ENCODE assay signal across 10 cellular contexts in genomic region chr20:884983-885952, GRCh38. TPM values are rescaled to one million over a fixed set of nuclear protein-coding genes. Genes with fewer than 3 reads are reported as not detected.
DNase-seq lines count a peak whose midpoint lies in the region; ATAC-seq and TF ChIP-seq lines count a peak whose summit lies in the region.
"Had no signal": no experiment of that assay in that cellular context is flagged by ENCODE, and none has a peak within 500 bp of the region (broad histone marks: within the 10 kb centered on the region; RNA-seq: fewer than 3 reads in every experiment).

No MANE protein-coding gene starts in this region.

- WGBS in iPS DF 6.9 (ENCODE audit: insufficient coverage, insufficient read length): no CpG with 5 or more reads among the region's 41 CpGs
- 11 to 16% methylated on average over 37 to 41 of the region's 41 CpGs for WGBS in testis, 2 donors

- H3K4me1 ChIP-seq in iPS DF 6.9 (ENCODE audit: control insufficient read depth, insufficient read depth, low read length) (no peaks in the 10 kb centered on the region), testis (peaks cover 13% of the 10 kb centered on the region)

- H3K36me3 Mint-ChIP-seq in activated CD4-positive, alpha-beta memory T cell treated with anti-CD3 and anti-CD28 coated beads for 36 hours: no peaks in the 10 kb centered on the region
- H3K36me3 Mint-ChIP-seq in activated CD4-positive, alpha-beta memory T cell treated with anti-CD3 and anti-CD28 coated beads, Interleukin-2, amount 10 ng/mL, durations not matched to agents 7 days and 5 days (ENCODE audit: low read depth): no peaks in the 10 kb centered on the region
- H3K36me3 Mint-ChIP-seq: CD4-positive, CD25-positive, alpha-beta regulatory T cell had no signal

- H3K4me3 ChIP-seq in iPS DF 6.9 (ENCODE audit: low read length) (no peak overlapping the region), testis (peak overlapping the region in 1 of 2 donors; percentile 23)

- TF ChIP-seq POLR2A in testis (IDR thresholded peaks at IDR 0.05): no peak

- H3K9me3 ChIP-seq in iPS DF 6.9 (ENCODE audit: control insufficient read depth, insufficient read depth, low read length) (no peaks in the 10 kb centered on the region), testis (no peaks in the 10 kb centered on the region)

- H3K27ac ChIP-seq in iPS DF 6.9 (ENCODE audit: low read length): no peak overlapping the region
- H3K27ac ChIP-seq in testis: no peak overlapping the region

- no peaks in the 10 kb centered on the region for H3K9me3 Mint-ChIP-seq in activated CD4-positive, alpha-beta memory T cell treated with anti-CD3 and anti-CD28 coated beads for 36 hours
- H3K9me3 Mint-ChIP-seq in activated CD4-positive, alpha-beta memory T cell treated with anti-CD3 and anti-CD28 coated beads, Interleukin-2, amount 10 ng/mL, durations not matched to agents 7 days and 5 days: no peaks in the 10 kb centered on the region

- peak; percentile 11 for DNase-seq in activated CD4-positive, alpha-beta memory T cell treated with anti-CD3 and anti-CD28 coated beads for 36 hours
- no peak for DNase-seq in activated CD4-positive, alpha-beta memory T cell treated with anti-CD3 and anti-CD28 coated beads, Interleukin-2, amount 10 ng/mL, durations not matched to agents 7 days and 5 days
- DNase-seq in astrocyte of the hippocampus (ENCODE audit: low read depth, low spot score): peak; percentile 65
- DNase-seq in iPS DF 6.9 (ENCODE audit: low read depth, low spot score): peak; percentile 77
- DNase-seq in testis: peak; percentile 83
- DNase-seq in NCI-H2196 treated with DMSO at 0.1 percent for 48 hours (lab: John Stamatoyannopoulos, UW; ENCODE audit: unreplicated experiment): no peak

- H3K27me3 Mint-ChIP-seq in activated CD4-positive, alpha-beta memory T cell treated with anti-CD3 and anti-CD28 coated beads for 36 hours: peaks cover 6% of the 10 kb centered on the region
- H3K27me3 Mint-ChIP-seq in activated CD4-positive, alpha-beta memory T cell treated with anti-CD3 and anti-CD28 coated beads, Interleukin-2, amount 10 ng/mL, durations not matched to agents 7 days and 5 days: peaks cover 14% of the 10 kb centered on the region

- peak in 1 of 3 experiments; percentile 22 for TF ChIP-seq CTCF in testis (IDR thresholded peaks at IDR 0.05)

- intact Hi-C loops in activated CD4-positive, alpha-beta memory T cell treated with anti-CD3 and anti-CD28 coated beads for 36 hours (cut with micrococcal nuclease): no loop called here
- intact Hi-C loops in testis (cut with DNase I; ENCODE audit: low total_unique reads): loop anchor here (10.0 kb wide), 1 partner anchor 70 kb away; no protein-coding TSS in a partner anchor

- CTCF ChIA-PET in activated CD4-positive, alpha-beta memory T cell treated with anti-CD3 and anti-CD28 coated beads for 36 hours (lab: Charles Lee): interaction anchor here (1.1 kb wide), 1 partner anchor 72 kb away, joined by 3 read pairs; no protein-coding TSS in a partner anchor
- CTCF ChIA-PET in activated CD4-positive, alpha-beta memory T cell treated with anti-CD3 and anti-CD28 coated beads, Interleukin-2, amount 10 ng/mL, durations not matched to agents 7 days and 5 days (lab: Charles Lee): no interaction called here

- H3K27me3 ChIP-seq in iPS DF 6.9 (ENCODE audit: control insufficient read depth, insufficient read depth, low read length) (no peaks in the 10 kb centered on the region), testis (no peaks in the 10 kb centered on the region)

- H3K36me3 ChIP-seq in iPS DF 6.9 (ENCODE audit: control insufficient read depth, insufficient read depth, low read length): no peaks in the 10 kb centered on the region
- H3K36me3 ChIP-seq in testis (ENCODE audit: low read depth, missing control alignments): no peaks in the 10 kb centered on the region

- H3K4me3 Mint-ChIP-seq in activated CD4-positive, alpha-beta memory T cell treated with anti-CD3 and anti-CD28 coated beads for 36 hours: no peak overlapping the region
- no peak overlapping the region for H3K4me3 Mint-ChIP-seq in activated CD4-positive, alpha-beta memory T cell treated with anti-CD3 and anti-CD28 coated beads, Interleukin-2, amount 10 ng/mL, durations not matched to agents 7 days and 5 days
- H3K4me3 Mint-ChIP-seq: CD4-positive, CD25-positive, alpha-beta regulatory T cell had no signal

- H3K4me1 Mint-ChIP-seq in activated CD4-positive, alpha-beta memory T cell treated with anti-CD3 and anti-CD28 coated beads for 36 hours (ENCODE audit: low read depth): peaks cover 9% of the 10 kb centered on the region
- peaks cover 27% of the 10 kb centered on the region for H3K4me1 Mint-ChIP-seq in activated CD4-positive, alpha-beta memory T cell treated with anti-CD3 and anti-CD28 coated beads, Interleukin-2, amount 10 ng/mL, durations not matched to agents 7 days and 5 days

- H3K27ac Mint-ChIP-seq in activated CD4-positive, alpha-beta memory T cell treated with anti-CD3 and anti-CD28 coated beads for 36 hours: no peak overlapping the region
- H3K27ac Mint-ChIP-seq in activated CD4-positive, alpha-beta memory T cell treated with anti-CD3 and anti-CD28 coated beads, Interleukin-2, amount 10 ng/mL, durations not matched to agents 7 days and 5 days: no peak overlapping the region
- H3K27ac Mint-ChIP-seq: CD4-positive, CD25-positive, alpha-beta regulatory T cell had no signal

- POLR2A ChIA-PET in activated CD4-positive, alpha-beta memory T cell treated with anti-CD3 and anti-CD28 coated beads for 36 hours (lab: Charles Lee): no interaction called here
- POLR2A ChIA-PET in activated CD4-positive, alpha-beta memory T cell treated with anti-CD3 and anti-CD28 coated beads, Interleukin-2, amount 10 ng/mL, durations not matched to agents 7 days and 5 days (lab: Charles Lee): no interaction called here

- ATAC-seq in GM19397 (IDR thresholded peaks at IDR 0.05; ENCODE audit: unreplicated experiment): no peak
- no peak for ATAC-seq in GM21825 (IDR thresholded peaks at IDR 0.05; ENCODE audit: unreplicated experiment)

RNA-seq across cellular contexts. Expression of gene ANGPT4, which starts 30.9 kb away (rescaled TPM):
- not detected for total RNA-seq in activated CD4-positive, alpha-beta memory T cell treated with anti-CD3 and anti-CD28 coated beads for 36 hours
- total RNA-seq in activated CD4-positive, alpha-beta memory T cell treated with anti-CD3 and anti-CD28 coated beads, Interleukin-2, amount 10 ng/mL, durations not matched to agents 7 days and 5 days: not detected
- under 1 TPM; 0.56 to 0.79 TPM for total RNA-seq in testis
- 1.2 TPM for polyA plus RNA-seq in testis (ENCODE audit: insufficient read depth, low read depth, low replicate concordance)
- total RNA-seq: CD4-positive, CD25-positive, alpha-beta regulatory T cell; NCI-H460 had no signal
- polyA plus RNA-seq: CD4-positive, CD25-positive, alpha-beta regulatory T cell had no signal

RNA-seq across cellular contexts. Expression of gene FAM110A, which starts 51.8 kb away (rescaled TPM):
- total RNA-seq in activated CD4-positive, alpha-beta memory T cell treated with anti-CD3 and anti-CD28 coated beads for 36 hours: 10 to 100 TPM; 18.0 to 20.1 TPM
- 10 to 100 TPM; 34.7 to 35.9 TPM for total RNA-seq in activated CD4-positive, alpha-beta memory T cell treated with anti-CD3 and anti-CD28 coated beads, Interleukin-2, amount 10 ng/mL, durations not matched to agents 7 days and 5 days
- total RNA-seq in testis: 1 to 10 TPM; 5.1 to 7.7 TPM
- polyA plus RNA-seq in testis (ENCODE audit: insufficient read depth, low read depth, low replicate concordance): 5.5 TPM

Comparison
In these comparisons a context has a peak if more than half of its experiments do, and no peak if none do; other contexts are left out.
1. DNase-seq: peak in activated CD4-positive, alpha-beta memory T cell treated with anti-CD3 and anti-CD28 coated beads for 36 hours (single experiment), astrocyte of the hippocampus (single experiment), iPS DF 6.9 (single experiment) and testis (single experiment); none in activated CD4-positive, alpha-beta memory T cell treated with anti-CD3 and anti-CD28 coated beads, Interleukin-2, amount 10 ng/mL, durations not matched to agents 7 days and 5 days (single experiment) and NCI-H2196 treated with DMSO at 0.1 percent for 48 hours (single experiment).